ENCODE assay signal across 1 cellular context in the genomic region with DNA sequence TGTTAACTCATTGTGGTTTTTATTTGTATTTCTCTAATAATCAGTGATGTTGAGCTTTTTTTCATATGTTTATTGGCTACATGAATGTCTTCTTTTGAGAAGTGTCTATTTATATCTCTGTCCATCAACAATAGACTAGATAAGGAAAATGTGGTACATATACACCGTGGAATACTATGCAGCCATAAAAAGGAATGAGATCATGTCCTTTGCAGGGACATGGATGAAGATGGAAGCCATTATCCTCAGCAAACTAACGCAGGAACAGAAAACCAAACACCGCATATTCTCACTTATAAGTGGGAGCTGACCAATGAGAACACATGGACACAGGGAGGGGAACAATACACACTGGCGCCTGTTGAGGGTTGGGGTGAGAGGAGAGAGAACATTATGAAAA. TPM values are rescaled to one million over a fixed set of nuclear protein-coding genes. Genes with fewer than 3 reads are reported as not detected.
"Had no signal": no experiment of that assay in that cellular context is flagged by ENCODE, and none has a peak within 500 bp of the region (broad histone marks: within the 10 kb centered on the region; RNA-seq: fewer than 3 reads in every experiment).

No MANE protein-coding gene starts in this region.

RNA-seq across cellular contexts. Expression of gene RANBP3L, which starts 40.0 kb away (rescaled TPM):
- total RNA-seq: G401 had no signal
